In the genomic region with DNA sequence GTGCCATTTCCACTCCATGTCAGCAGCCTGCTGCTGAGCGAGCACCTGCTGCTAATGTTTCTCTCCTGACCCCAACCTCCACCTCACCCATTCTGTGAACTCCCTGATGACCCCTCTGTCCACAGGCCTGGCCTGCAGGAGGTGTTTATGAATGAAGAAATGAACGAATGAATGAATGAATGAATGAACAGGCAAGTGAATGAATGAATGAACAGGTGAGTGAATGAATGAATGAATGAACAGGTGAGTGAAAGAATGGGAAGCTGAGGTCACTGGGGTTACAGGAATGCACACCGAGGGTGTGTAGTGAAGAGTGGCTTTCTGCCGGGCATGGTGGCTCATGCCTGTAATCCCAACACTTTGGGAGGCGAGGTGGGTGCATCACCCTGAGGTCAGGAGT, we compare ENCODE assay signal across 1 cellular context.
TF ChIP-seq lines count a peak whose summit lies in the region.

No MANE protein-coding gene starts in this region.

TF ChIP-seq in H1, 55 proteins besides CTCF, POLR2A, EP300 and RAD21 (continued from another document):
- TF ChIP-seq TAF7 (optimal IDR thresholded peaks at IDR 0.05; ENCODE audit: borderline replicate concordance, low read depth, low read length) = no peak
TF ChIP-seq in H1: peak in this region for 0.
